ENCODE assay signal across 26 cellular contexts in the genomic region with DNA sequence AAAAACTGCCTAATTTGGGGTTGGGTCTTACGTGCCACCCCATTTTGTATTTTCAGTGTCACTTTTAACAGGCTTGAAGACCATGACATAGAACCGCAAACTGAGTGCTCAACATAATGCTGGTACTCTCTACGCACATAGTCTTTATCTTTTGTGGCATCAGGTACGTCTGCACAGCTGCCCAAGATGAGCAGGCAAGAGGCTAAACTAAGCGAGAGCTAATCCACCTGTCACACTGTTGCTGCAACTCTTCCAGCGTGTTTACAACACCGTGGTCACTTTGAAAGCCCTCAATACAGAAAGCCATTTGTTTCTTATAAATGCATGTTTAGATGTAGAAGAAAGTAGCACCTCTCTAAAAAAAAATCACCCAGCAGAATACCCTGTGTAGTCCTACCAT.
A peak's percentile ranks its signal among the peaks of the same experiment; 100 is the strongest.
DNase-seq lines count a peak whose midpoint lies in the region; ATAC-seq lines count a peak whose summit lies in the region.
"Had no signal": no experiment of that assay in that cellular context is flagged by ENCODE, and none has a peak within 500 bp of the region (broad histone marks: within the 10 kb centered on the region; RNA-seq: fewer than 3 reads in every experiment).

No MANE protein-coding gene starts in this region.

- intact Hi-C loops in activated T-helper 1 cell treated with anti-CD3 and anti-CD28 coated beads, Interleukin-12 subunit alpha, Interleukin-12 subunit beta, Interleukin-2, Interleukin-4 antibody, amounts not matched to agents 30 ng/mL and 10 ng/mL and 1 ng/mL, durations not matched to agents 14 hours and 24 hours and 36 hours (cut with micrococcal nuclease), result no loop called here

- H3K27me3 ChIP-seq in SJCRH30 (no peaks in the 10 kb centered on the region), mesenchymal stem cell (ENCODE audit: control insufficient read depth in 1 of 2, insufficient read depth in 1 of 2, low read length in 2 of 2) (no peaks in the 10 kb centered on the region), skeletal muscle satellite cell (ENCODE audit: control insufficient read depth, insufficient read depth, low read length) (no peaks in the 10 kb centered on the region)
- H3K27me3 ChIP-seq: testis, uterus had no signal

- no peak overlapping the region for H4K91ac ChIP-seq in mesenchymal stem cell (ENCODE audit: low read length)

- no peak for ATAC-seq in HG03025 (IDR thresholded peaks at IDR 0.05; ENCODE audit: low FRiP score, unreplicated experiment)
- ATAC-seq: GM23338, mucosa of descending colon, sciatic nerve had no signal

- H3K4me1 ChIP-seq in SJCRH30 (peaks cover 16% of the 10 kb centered on the region; the same call in 1 of the 2 replicates), mesenchymal stem cell (ENCODE audit: control insufficient read depth, insufficient read depth, low read depth, low read length) (peaks cover 1% of the 10 kb centered on the region), skeletal muscle satellite cell (ENCODE audit: control insufficient read depth, insufficient read depth, low read length) (peaks cover 36% of the 10 kb centered on the region)
- H3K4me1 ChIP-seq: testis, uterus had no signal

- H3K14ac ChIP-seq in mesenchymal stem cell (ENCODE audit: low read length in 2 of 2), result no peak overlapping the region

- 90% methylated on average over 5 of the region's 7 CpGs for WGBS in mesenchymal stem cell

- no peak overlapping the region for H3K23ac ChIP-seq in mesenchymal stem cell (ENCODE audit: low read length in 2 of 2)

- no peaks in the 10 kb centered on the region for H3K36me3 Mint-ChIP-seq in activated CD4-positive, alpha-beta T cell treated with anti-CD3 and anti-CD28 coated beads, Interleukin-2, amount 10 ng/mL, durations not matched to agents 7 days and 5 days (ENCODE audit: low read depth)
- H3K36me3 Mint-ChIP-seq in activated T-helper 1 cell treated with anti-CD3 and anti-CD28 coated beads, Interleukin-12 subunit alpha, Interleukin-12 subunit beta, Interleukin-2, Interleukin-4 antibody, amounts not matched to agents 30 ng/mL and 10 ng/mL and 1 ng/mL, durations not matched to agents 14 hours and 24 hours and 36 hours (ENCODE audit: low read depth), result no peaks in the 10 kb centered on the region
- H3K36me3 Mint-ChIP-seq: brain, CD14-positive monocyte had no signal

- H3K27me3 Mint-ChIP-seq in activated CD4-positive, alpha-beta T cell treated with anti-CD3 and anti-CD28 coated beads, Interleukin-2, amount 10 ng/mL, durations not matched to agents 7 days and 5 days, result no peaks in the 10 kb centered on the region
- H3K27me3 Mint-ChIP-seq in activated T-helper 1 cell treated with anti-CD3 and anti-CD28 coated beads, Interleukin-12 subunit alpha, Interleukin-12 subunit beta, Interleukin-2, Interleukin-4 antibody, amounts not matched to agents 30 ng/mL and 10 ng/mL and 1 ng/mL, durations not matched to agents 14 hours and 24 hours and 36 hours (ENCODE audit: insufficient read depth), result no peaks in the 10 kb centered on the region

- CTCF ChIA-PET in activated CD4-positive, alpha-beta T cell treated with anti-CD3 and anti-CD28 coated beads, Interleukin-2, amount 10 ng/mL, durations not matched to agents 7 days and 5 days (lab: Charles Lee), result no interaction called here

- H3K4me3 ChIP-seq in SJCRH30 (peak overlapping the region; percentile 50), mesenchymal stem cell (ENCODE audit: insufficient read depth in 1 of 2, low read depth in 1 of 2, low read length in 2 of 2) (no peak overlapping the region), skeletal muscle satellite cell (ENCODE audit: low read length) (peak overlapping the region; percentile 69)
- H3K4me3 ChIP-seq: GM23338, mucosa of descending colon, testis, uterus had no signal

- H3K18ac ChIP-seq in mesenchymal stem cell (ENCODE audit: low read depth in 1 of 2, low read length in 2 of 2), result no peak overlapping the region

- H3K4me1 Mint-ChIP-seq in activated CD4-positive, alpha-beta T cell treated with anti-CD3 and anti-CD28 coated beads, Interleukin-2, amount 10 ng/mL, durations not matched to agents 7 days and 5 days, result no peaks in the 10 kb centered on the region
- no peaks in the 10 kb centered on the region for H3K4me1 Mint-ChIP-seq in activated T-helper 1 cell treated with anti-CD3 and anti-CD28 coated beads, Interleukin-12 subunit alpha, Interleukin-12 subunit beta, Interleukin-2, Interleukin-4 antibody, amounts not matched to agents 30 ng/mL and 10 ng/mL and 1 ng/mL, durations not matched to agents 14 hours and 24 hours and 36 hours (ENCODE audit: low read depth)
- H3K4me1 Mint-ChIP-seq: CD14-positive monocyte, IgD-negative memory B cell had no signal

- H2BK120ac ChIP-seq in mesenchymal stem cell (ENCODE audit: low read depth, low read length), result no peak overlapping the region

- no peak overlapping the region for H3K4me2 ChIP-seq in mesenchymal stem cell (ENCODE audit: low read length, poor library complexity, severe bottlenecking)
- peak overlapping the region; percentile 91 for H3K4me2 ChIP-seq in skeletal muscle satellite cell (ENCODE audit: low read length)
- H3K4me2 ChIP-seq: GM23338 had no signal

- H4K8ac ChIP-seq in mesenchymal stem cell (ENCODE audit: low read length), result no peak overlapping the region

- H3K27ac ChIP-seq in SJCRH30 (no peak overlapping the region), mesenchymal stem cell (ENCODE audit: low read length, poor library complexity, severe bottlenecking) (no peak overlapping the region)
- H3K27ac ChIP-seq: testis, uterus had no signal

- H3K9me3 Mint-ChIP-seq in activated CD4-positive, alpha-beta T cell treated with anti-CD3 and anti-CD28 coated beads, Interleukin-2, amount 10 ng/mL, durations not matched to agents 7 days and 5 days, result no peaks in the 10 kb centered on the region
- H3K9me3 Mint-ChIP-seq in activated T-helper 1 cell treated with anti-CD3 and anti-CD28 coated beads, Interleukin-12 subunit alpha, Interleukin-12 subunit beta, Interleukin-2, Interleukin-4 antibody, amounts not matched to agents 30 ng/mL and 10 ng/mL and 1 ng/mL, durations not matched to agents 14 hours and 24 hours and 36 hours, result no peaks in the 10 kb centered on the region
- H3K9me3 Mint-ChIP-seq: GM23338 had no signal

- no peaks in the 10 kb centered on the region for H3K79me1 ChIP-seq in mesenchymal stem cell (replicated peaks; ENCODE audit: low read length, poor library complexity, severe bottlenecking)

- no peak overlapping the region for H2AFZ ChIP-seq in mesenchymal stem cell (ENCODE audit: low read depth, low read length)
- H2AFZ ChIP-seq: GM23338 had no signal

- H3K36me3 ChIP-seq in SJCRH30 (no peaks in the 10 kb centered on the region), mesenchymal stem cell (ENCODE audit: control insufficient read depth in 1 of 2, insufficient read depth in 2 of 2, low read depth in 1 of 2, low read length in 2 of 2) (no peaks in the 10 kb centered on the region), skeletal muscle satellite cell (ENCODE audit: insufficient read depth, low read length) (no peaks in the 10 kb centered on the region)
- H3K36me3 ChIP-seq: uterus had no signal

- peak overlapping the region; percentile 89 for H3K9ac ChIP-seq in mesenchymal stem cell (ENCODE audit: low read length)
- peak overlapping the region; percentile 43 for H3K9ac ChIP-seq in skeletal muscle satellite cell (ENCODE audit: low read depth, low read length)

- H3K9me3 ChIP-seq in SJCRH30 (replicated peaks) (no peaks in the 10 kb centered on the region), mesenchymal stem cell (ENCODE audit: control insufficient read depth, low read length) (no peaks in the 10 kb centered on the region), skeletal muscle satellite cell (replicated peaks; ENCODE audit: low read length) (no peaks in the 10 kb centered on the region)
- H3K9me3 ChIP-seq: testis, uterus had no signal

- no peak overlapping the region for H2BK12ac ChIP-seq in mesenchymal stem cell (ENCODE audit: low read length in 2 of 2)

- POLR2A ChIA-PET in activated CD4-positive, alpha-beta T cell treated with anti-CD3 and anti-CD28 coated beads, Interleukin-2, amount 10 ng/mL, durations not matched to agents 7 days and 5 days (lab: Charles Lee), result no interaction called here

- H3K27ac Mint-ChIP-seq in activated CD4-positive, alpha-beta T cell treated with anti-CD3 and anti-CD28 coated beads, Interleukin-2, amount 10 ng/mL, durations not matched to agents 7 days and 5 days, result no peak overlapping the region
- H3K27ac Mint-ChIP-seq in activated T-helper 1 cell treated with anti-CD3 and anti-CD28 coated beads, Interleukin-12 subunit alpha, Interleukin-12 subunit beta, Interleukin-2, Interleukin-4 antibody, amounts not matched to agents 30 ng/mL and 10 ng/mL and 1 ng/mL, durations not matched to agents 14 hours and 24 hours and 36 hours, result no peak overlapping the region
- H3K27ac Mint-ChIP-seq: CD14-positive monocyte, GM23338 had no signal

- H3K4ac ChIP-seq in mesenchymal stem cell (ENCODE audit: low read depth in 1 of 2, low read length in 2 of 2), result no peak overlapping the region

- no peak overlapping the region for H2BK15ac ChIP-seq in mesenchymal stem cell (ENCODE audit: low read depth, poor library complexity, severe bottlenecking)

- H2BK5ac ChIP-seq in mesenchymal stem cell (ENCODE audit: low read depth, low read length, poor library complexity, severe bottlenecking), result no peak overlapping the region

- no peak overlapping the region for H3K4me3 Mint-ChIP-seq in activated CD4-positive, alpha-beta T cell treated with anti-CD3 and anti-CD28 coated beads, Interleukin-2, amount 10 ng/mL, durations not matched to agents 7 days and 5 days
- H3K4me3 Mint-ChIP-seq in activated T-helper 1 cell treated with anti-CD3 and anti-CD28 coated beads, Interleukin-12 subunit alpha, Interleukin-12 subunit beta, Interleukin-2, Interleukin-4 antibody, amounts not matched to agents 30 ng/mL and 10 ng/mL and 1 ng/mL, durations not matched to agents 14 hours and 24 hours and 36 hours, result no peak overlapping the region
- H3K4me3 Mint-ChIP-seq: CD14-positive monocyte, GM23338 had no signal

- peak; percentile 18 for DNase-seq in H4 (ENCODE audit: low spot score)
- DNase-seq in SJCRH30, result peak; percentile 29 to 62
- DNase-seq in mesenchymal stem cell, result peak; percentile 22
- no peak for DNase-seq in activated CD4-positive, alpha-beta T cell treated with anti-CD3 and anti-CD28 coated beads, Interleukin-2, amount 10 ng/mL, durations not matched to agents 7 days and 5 days
- no peak for DNase-seq in activated T-helper 1 cell treated with anti-CD3 and anti-CD28 coated beads, Interleukin-12 subunit alpha, Interleukin-12 subunit beta, Interleukin-2, Interleukin-4 antibody, amounts not matched to agents 30 ng/mL and 10 ng/mL and 1 ng/mL, durations not matched to agents 14 hours and 24 hours and 36 hours (ENCODE audit: low spot score)
- DNase-seq in activated CD8-positive, alpha-beta memory T cell treated with anti-CD3 and anti-CD28 coated beads, Interleukin-2, amount 50 U/mL, for 48 hours, result no peak
- DNase-seq: activated naive CD4-positive, alpha-beta T cell treated with Interleukin-2 at 50 U/mL for 16 hours; activated T-cell treated with anti-CD3 and anti-CD28 coated beads, Interleukin-2, amount 50 U/mL, for 48 hours; Calu3; cerebellar nuclear complex; head of caudate nucleus; kidney; mucosa of descending colon; NCI-H1092 treated with DMSO at 0.1 percent for 48 hours; NCI-H2029; stimulated activated CD4-positive, alpha-beta T cell treated with anti-CD3 and anti-CD28 coated beads, Interleukin-15, amount 100 ng/mL, for 24 hours; stimulated activated naive CD4-positive, alpha-beta T cell; testis; uterus had no signal

- peak overlapping the region; percentile 11 for H2AK5ac ChIP-seq in mesenchymal stem cell (ENCODE audit: low read length, severe bottlenecking)

Comparison
In these comparisons a context has a peak if more than half of its experiments do, and no peak if none do; other contexts are left out.
1. DNase-seq: peak in H4 (single experiment), SJCRH30 (2 of 2) and mesenchymal stem cell (single experiment); none in activated CD4-positive, alpha-beta T cell treated with anti-CD3 and anti-CD28 coated beads, Interleukin-2, amount 10 ng/mL, durations not matched to agents 7 days and 5 days (single experiment), activated T-helper 1 cell treated with anti-CD3 and anti-CD28 coated beads, Interleukin-12 subunit alpha, Interleukin-12 subunit beta, Interleukin-2, Interleukin-4 antibody, amounts not matched to agents 30 ng/mL and 10 ng/mL and 1 ng/mL, durations not matched to agents 14 hours and 24 hours and 36 hours (single experiment) and activated CD8-positive, alpha-beta memory T cell treated with anti-CD3 and anti-CD28 coated beads, Interleukin-2, amount 50 U/mL, for 48 hours (single experiment).
2. H3K4me3 ChIP-seq: peak in SJCRH30 (single experiment) and skeletal muscle satellite cell (single experiment); none in mesenchymal stem cell (0 of 2).